In the genomic region with DNA sequence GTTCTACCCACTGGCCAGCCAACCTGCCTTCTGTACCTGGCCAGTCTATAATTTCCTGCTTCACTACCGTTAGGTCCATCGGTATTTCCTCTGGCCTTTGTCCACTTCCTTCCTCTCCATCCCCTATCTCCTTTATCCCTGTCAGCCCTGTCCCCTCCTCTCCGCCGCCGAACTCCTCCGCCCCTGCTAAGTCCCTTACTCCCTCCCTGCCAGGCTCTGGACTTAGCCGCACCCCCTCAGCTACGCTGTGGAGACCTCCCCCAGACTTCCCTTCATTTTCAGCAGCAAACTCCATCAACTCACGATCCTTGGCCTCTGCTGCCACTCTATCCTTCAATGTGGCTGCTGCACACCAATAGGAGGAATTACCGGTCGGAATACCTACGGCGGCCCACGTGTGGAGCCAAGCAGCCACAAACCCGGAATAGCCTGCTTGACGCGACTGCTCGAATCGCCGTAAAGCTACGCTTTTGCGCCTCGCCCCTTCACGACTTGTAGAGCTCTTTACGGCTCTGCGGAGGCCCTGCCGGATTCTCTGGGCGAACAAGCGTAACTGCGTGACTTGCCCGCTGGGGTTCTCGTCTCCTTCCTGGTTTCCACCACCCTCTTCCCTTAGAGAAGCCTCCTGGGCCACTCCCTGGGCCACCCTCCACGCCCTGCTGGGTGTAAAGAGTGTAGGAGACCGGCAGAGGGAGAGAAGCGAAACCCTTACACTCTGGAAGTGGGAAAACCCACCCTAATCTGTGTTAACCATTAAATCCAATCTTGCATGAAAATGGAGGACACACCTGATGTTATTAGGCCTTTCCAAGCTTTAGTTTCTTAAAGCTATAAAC, we compare ENCODE assay signal across 8 cellular contexts. TPM values are rescaled to one million over a fixed set of nuclear protein-coding genes. Genes with fewer than 3 reads are reported as not detected.
DNase-seq lines count a peak whose midpoint lies in the region; ATAC-seq, FAIRE-seq and TF ChIP-seq lines count a peak whose summit lies in the region.

A gene with protein sequence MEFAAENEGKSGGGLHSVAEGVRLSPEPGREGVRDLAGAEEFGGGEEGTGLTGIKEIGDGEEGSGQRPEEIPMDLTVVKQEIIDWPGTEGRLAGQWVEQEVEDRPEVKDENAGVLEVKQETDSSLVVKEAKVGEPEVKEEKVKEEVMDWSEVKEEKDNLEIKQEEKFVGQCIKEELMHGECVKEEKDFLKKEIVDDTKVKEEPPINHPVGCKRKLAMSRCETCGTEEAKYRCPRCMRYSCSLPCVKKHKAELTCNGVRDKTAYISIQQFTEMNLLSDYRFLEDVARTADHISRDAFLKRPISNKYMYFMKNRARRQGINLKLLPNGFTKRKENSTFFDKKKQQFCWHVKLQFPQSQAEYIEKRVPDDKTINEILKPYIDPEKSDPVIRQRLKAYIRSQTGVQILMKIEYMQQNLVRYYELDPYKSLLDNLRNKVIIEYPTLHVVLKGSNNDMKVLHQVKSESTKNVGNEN (minus strand): TSS at position 444 of the 836 bp plus-strand sequence. CDS start 149 bp downstream, at position 295.

- DNase-seq in NCI-H1105 treated with DMSO at 0.1 percent for 48 hours (lab: John Stamatoyannopoulos, UW), result peak; percentile 95
- DNase-seq in SKM-1 treated with dmso at 0.1 percent for 144 hours (lab: John Stamatoyannopoulos, UW; ENCODE audit: unreplicated experiment), result peak; percentile 91
- DNase-seq in activated naive CD8-positive, alpha-beta T cell treated with anti-CD3 and anti-CD28 coated beads, Interleukin-2, amount 50 U/mL, for 16 hours (ENCODE audit: low read depth, low spot score), result peak; percentile 74
- peak; percentile 92 for DNase-seq in Right ventricle myocardium superior
- peak; percentile 87 to 95 (median 92) for DNase-seq in pancreas
- DNase-seq in tibial artery, result peak; percentile 84 to 94

- peak; percentile 55 for TF ChIP-seq CTCF in GM12873 (IDR thresholded peaks at IDR 0.05; ENCODE audit: insufficient read depth, low read depth, low read length, missing control alignments)
- TF ChIP-seq CTCF in pancreas (IDR thresholded peaks at IDR 0.05), result peak in 2 of 4 donors; percentile 11 to 38
- peak; percentile 19 to 33 for TF ChIP-seq CTCF in tibial artery (IDR thresholded peaks at IDR 0.05)

- peaks cover 6 to 14% (median 11%) of the 10 kb centered on the region in 3 donors for H3K4me1 ChIP-seq in pancreas
- peaks cover 0 to 25% (median 8%) of the 10 kb centered on the region in 4 donors for H3K4me1 ChIP-seq in tibial artery

- peak within 1 kb of the TSS; percentile 56 to 69 (median 64) for H3K4me3 ChIP-seq in pancreas
- peak within 1 kb of the TSS; percentile 64 to 65 for H3K4me3 ChIP-seq in tibial artery

- peaks cover 0 to 6% (median 0%) of the 10 kb centered on the region in 3 donors for H3K36me3 ChIP-seq in pancreas
- H3K36me3 ChIP-seq in tibial artery, result peaks cover 0 to 10% (median 9%) of the 10 kb centered on the region in 3 donors

- peak within 1 kb of the TSS; percentile 64 to 88 (median 82) for H3K27ac ChIP-seq in pancreas
- H3K27ac ChIP-seq in tibial artery, result peak within 1 kb of the TSS; percentile 85 to 88

- H3K27me3 ChIP-seq in pancreas (no peaks in the 10 kb centered on the region), tibial artery (no peaks in the 10 kb centered on the region)

- intact Hi-C loops in Right ventricle myocardium superior (cut with DNase I) (no loop called here), pancreas (cut with DNase I) (no loop called here), tibial artery (cut with DNase I; ENCODE audit: low total_unique reads) (loop anchor here (5.0 to 10.0 kb wide), 2 partner anchors 123 to 401 kb away; partner anchors contain the start of gene CCN1)

- peak; percentile 87 for ATAC-seq in HG02678 (IDR thresholded peaks at IDR 0.05; ENCODE audit: unreplicated experiment)
- ATAC-seq in Right ventricle myocardium superior (ENCODE audit: poor library complexity), result peak; percentile 99
- ATAC-seq in pancreas, result peak; percentile 98 to 100 (median 99)

- H3K9me3 ChIP-seq in pancreas (no peaks in the 10 kb centered on the region), tibial artery (no peaks in the 10 kb centered on the region)

- 1% methylated on average over 35 of the region's 35 CpGs for WGBS in pancreas, 2 donors

- no peak for FAIRE-seq in pancreas (lab: Jason Lieb, UNC)

RNA-seq across cellular contexts. Expression of the gene that starts here (rescaled TPM):
- total RNA-seq in Right ventricle myocardium superior, result 8.2 TPM
- 1 to 10 TPM; 3.0 to 7.5 (median 5.1) TPM for total RNA-seq in pancreas
- polyA plus RNA-seq in pancreas, result 1 to 10 TPM; 5.3 to 6.8 TPM

Comparison
In these comparisons a context has a peak if more than half of its experiments do, and no peak if none do; other contexts are left out.
1. Peak in every context shown above with its lines: DNase-seq, ATAC-seq, H3K4me3 ChIP-seq and H3K27ac ChIP-seq.